Comparison of ENCODE assay signal across 8 cellular contexts in the genomic region with DNA sequence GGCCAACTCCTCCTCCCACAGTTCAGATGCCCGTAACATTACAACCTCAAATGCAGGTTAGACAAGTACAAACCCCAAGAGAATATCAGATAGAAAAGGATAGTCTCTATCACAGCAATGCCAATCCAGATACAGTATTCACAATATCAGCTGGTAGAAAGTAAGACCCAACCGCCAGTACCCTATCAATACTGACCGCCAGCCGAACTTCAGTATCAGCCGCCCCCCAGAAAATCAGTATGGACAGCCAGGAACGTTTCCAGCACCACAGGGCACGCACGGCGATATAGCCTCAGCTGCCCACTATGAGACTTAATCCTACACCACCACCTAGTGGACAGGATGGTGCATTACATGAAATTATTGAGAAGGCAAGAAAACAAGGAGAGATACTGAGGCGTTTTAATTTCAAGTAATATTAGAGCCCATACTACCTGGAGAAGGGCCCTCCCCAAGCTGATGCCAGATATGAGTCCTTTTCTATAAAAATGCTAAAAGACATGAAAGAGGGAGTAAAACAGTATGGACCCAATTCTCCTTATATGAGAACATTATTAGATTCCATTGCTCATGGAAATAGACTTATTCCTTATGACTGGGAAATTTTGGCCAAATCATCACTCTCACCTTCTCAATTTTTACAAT. TPM values are rescaled to one million over a fixed set of nuclear protein-coding genes. Genes with fewer than 3 reads are reported as not detected.
DNase-seq lines count a peak whose midpoint lies in the region; ATAC-seq and TF ChIP-seq lines count a peak whose summit lies in the region.

No MANE protein-coding gene starts in this region.

- intact Hi-C loops in ovary (cut with DNase I), result loop anchor here in 2 of 4 donors (5.0 to 10.0 kb wide), 2 partner anchors 265 to 267 kb away; no protein-coding TSS in a partner anchor
- intact Hi-C loops in aorta (cut with DNase I), result loop anchor here (2.0 to 10.0 kb wide), 4 partner anchors 195 to 267 kb away; no protein-coding TSS in a partner anchor

- TF ChIP-seq POLR2A in ovary (IDR thresholded peaks at IDR 0.05), result no peak

- TF ChIP-seq EP300 in ovary (IDR thresholded peaks at IDR 0.05), result no peak

- H3K27me3 ChIP-seq in ovary (no peaks in the 10 kb centered on the region), aorta (ENCODE audit: control insufficient read depth in 1 of 2, insufficient read depth in 2 of 2, low read length in 1 of 2) (no peaks in the 10 kb centered on the region)

- ATAC-seq in aorta (ENCODE audit: low FRiP score), result peak; percentile 91
- ATAC-seq in GM21390 (IDR thresholded peaks at IDR 0.05; ENCODE audit: unreplicated experiment), result no peak

- H3K4me3 ChIP-seq in ovary, result no peak overlapping the region
- no peak overlapping the region for H3K4me3 ChIP-seq in aorta (ENCODE audit: low read length in 2 of 2)

- H3K27ac ChIP-seq in ovary, result no peak overlapping the region
- no peak overlapping the region for H3K27ac ChIP-seq in aorta (ENCODE audit: low read depth in 1 of 2, low read length in 2 of 2)

- 0 to 2% (median 1%) methylated on average over 10 of the region's 10 CpGs for WGBS in ovary, 3 donors
- 1% methylated on average over 10 of the region's 10 CpGs for WGBS in aorta, 2 donors

- TF ChIP-seq CTCF in ovary (IDR thresholded peaks at IDR 0.05), result peak; percentile 56 to 81 (median 78)

- H3K4me1 ChIP-seq in ovary (ENCODE audit: insufficient read depth) (no peaks in the 10 kb centered on the region), aorta (ENCODE audit: control insufficient read depth in 1 of 2, insufficient read depth in 2 of 2, low read length in 2 of 2) (no peaks in the 10 kb centered on the region)

- H3K9me3 ChIP-seq in ovary (no peaks in the 10 kb centered on the region), aorta (ENCODE audit: control insufficient read depth, low read length) (no peaks in the 10 kb centered on the region)

- no peaks in the 10 kb centered on the region for H3K36me3 ChIP-seq in ovary
- H3K36me3 ChIP-seq in aorta (ENCODE audit: control insufficient read depth in 1 of 2, insufficient read depth in 2 of 2, low read length in 1 of 2), result no peaks in the 10 kb centered on the region

- peak; percentile 35 for DNase-seq in GM04504 (ENCODE audit: low read depth)
- DNase-seq in NAMALWA (ENCODE audit: low spot score), result peak; percentile 89
- peak; percentile 29 for DNase-seq in SIG-M5 (lab: John Stamatoyannopoulos, UW)
- DNase-seq in activated effector memory CD4-positive, alpha-beta T cell treated with anti-CD3 and anti-CD28 coated beads, Interleukin-2, amount 50 U/mL, for 16 hours, result peak; percentile 78
- DNase-seq in foreskin melanocyte, result peak; percentile 58
- peak; percentile 43 to 66 (median 54) for DNase-seq in ovary
- DNase-seq in aorta, result peak; percentile 61 to 81

RNA-seq across cellular contexts. Expression of gene EIF2S2, which starts 17.6 kb away (rescaled TPM):
- 10 to 100 TPM; 29.1 to 85.8 (median 36.1) TPM for total RNA-seq in ovary
- 10 to 100 TPM; 30.2 to 54.2 TPM for polyA plus RNA-seq in ovary
- total RNA-seq in aorta, result 10 to 100 TPM; 37.1 to 46.2 TPM
- 10 to 100 TPM; 49.9 to 54.0 TPM for polyA plus RNA-seq in aorta

Comparison
In these comparisons a context has a peak if more than half of its experiments do, and no peak if none do; other contexts are left out.
1. DNase-seq: peak in every context shown above with its lines; median percentile 89 in NAMALWA; 78 in activated effector memory CD4-positive, alpha-beta T cell treated with anti-CD3 and anti-CD28 coated beads, Interleukin-2, amount 50 U/mL, for 16 hours; 71 in aorta; 58 in foreskin melanocyte; 54 in ovary; 35 in GM04504; 29 in SIG-M5.